Comparison of ENCODE assay signal across 32 cellular contexts in the genomic region with DNA sequence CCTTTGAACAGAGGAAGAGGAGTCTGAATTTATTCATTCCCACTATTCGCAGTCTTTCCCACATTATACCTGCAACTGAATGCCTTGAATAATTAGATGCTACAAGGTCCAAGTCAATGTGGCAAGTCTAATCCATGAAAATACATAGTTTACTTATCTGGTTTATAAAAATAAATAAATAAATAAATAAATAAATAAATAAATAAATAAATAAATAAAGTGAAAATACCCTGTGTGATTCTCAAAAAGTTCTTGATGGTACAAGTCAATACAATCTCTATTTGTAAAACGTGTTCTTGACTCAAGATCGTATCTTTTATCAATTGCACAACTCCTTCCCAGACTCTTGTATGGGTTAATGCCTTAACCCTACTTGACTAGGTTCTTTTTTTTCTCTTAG.
"Had no signal": no experiment of that assay in that cellular context is flagged by ENCODE, and none has a peak within 500 bp of the region (broad histone marks: within the 10 kb centered on the region; RNA-seq: fewer than 3 reads in every experiment).

No MANE protein-coding gene starts in this region.

- H3K4me1 ChIP-seq: adrenal gland, ascending aorta, body of pancreas, breast epithelium had no signal

- H3K9me3 ChIP-seq: adrenal gland, ascending aorta, body of pancreas, breast epithelium had no signal

- H3K27ac ChIP-seq: adrenal gland, ascending aorta, body of pancreas, brain microvascular endothelial cell, breast epithelium, cardiac muscle cell had no signal

- DNase-seq: activated effector memory CD4-positive, alpha-beta T cell treated with anti-CD3 and anti-CD28 coated beads, Interleukin-2, amount 50 U/mL, for 16 hours; activated effector memory CD4-positive, alpha-beta T cell treated with Interleukin-2 at 50 U/mL for 16 hours; activated gamma-delta T cell; activated gamma-delta T cell treated with Interleukin-2 at 50 U/mL for 16 hours; activated naive CD4-positive, alpha-beta T cell; activated naive CD4-positive, alpha-beta T cell treated with anti-CD3 and anti-CD28 coated beads for 36 hours; activated naive CD4-positive, alpha-beta T cell treated with anti-CD3 and anti-CD28 coated beads, Interleukin-2, amount 10 ng/mL, durations not matched to agents 7 days and 5 days; activated naive CD4-positive, alpha-beta T cell treated with anti-CD3 and anti-CD28 coated beads, Interleukin-2, amount 50 U/mL, for 16 hours; activated naive CD4-positive, alpha-beta T cell treated with Interleukin-2 at 50 U/mL for 16 hours; activated naive CD8-positive, alpha-beta T cell treated with anti-CD3 and anti-CD28 coated beads for 36 hours; activated naive CD8-positive, alpha-beta T cell treated with anti-CD3 and anti-CD28 coated beads, Interleukin-2, amount 10 ng/mL, durations not matched to agents 7 days and 5 days; activated naive CD8-positive, alpha-beta T cell treated with anti-CD3 and anti-CD28 coated beads, Interleukin-2, amount 50 U/mL, for 24 hours; activated T-cell treated with anti-CD3 and anti-CD28 coated beads, Interleukin-2, amount 50 U/mL, for 4 hours; activated T-cell treated with anti-CD3 and anti-CD28 coated beads, Interleukin-2, amount 50 U/mL, for 48 hours; activated T-cell treated with anti-CD3 and anti-CD28 coated beads, Interleukin-2, amount 50 U/mL, for 72 hours; adrenal gland; amniotic stem cell; amygdala; anterior cingulate cortex; aorta; body of pancreas; brain microvascular endothelial cell; caudate nucleus; central memory CD4-positive, alpha-beta T cell; cerebellar nuclear complex had no signal

- ATAC-seq: activated naive CD4-positive, alpha-beta T cell treated with anti-CD3 and anti-CD28 coated beads, Interleukin-2, amount 50 U/mL, for 72 hours; activated naive CD8-positive, alpha-beta T cell treated with anti-CD3 and anti-CD28 coated beads, Interleukin-2, amount 50 U/mL, for 24 hours; activated T-cell treated with anti-CD3 and anti-CD28 coated beads, Interleukin-2, amount 50 U/mL, for 4 hours; activated T-cell treated with anti-CD3 and anti-CD28 coated beads, Interleukin-2, amount 50 U/mL, for 72 hours; activated T-helper 17 cell treated with anti-CD3 and anti-CD28 coated beads, Interleukin-2, amount 50 U/mL, for 72 hours; body of pancreas had no signal

- H3K36me3 ChIP-seq: adrenal gland, ascending aorta, brain microvascular endothelial cell, breast epithelium, cardiac muscle cell had no signal

- H3K4me3 ChIP-seq: adrenal gland, ascending aorta, body of pancreas, breast epithelium, cardiac muscle cell had no signal

- FAIRE-seq: astrocyte, bronchial epithelial cell had no signal
